In genomic region chr5:172664018-172664417, GRCh38 we compare ENCODE assay signal across 23 cellular contexts. TPM values are rescaled to one million over a fixed set of nuclear protein-coding genes. Genes with fewer than 3 reads are reported as not detected.
DNase-seq lines count a peak whose midpoint lies in the region; ATAC-seq, FAIRE-seq and TF ChIP-seq lines count a peak whose summit lies in the region.
"Had no signal": no experiment of that assay in that cellular context is flagged by ENCODE, and none has a peak within 500 bp of the region (broad histone marks: within the 10 kb centered on the region; RNA-seq: fewer than 3 reads in every experiment).

No MANE protein-coding gene starts in this region.

- TF ChIP-seq CTCF in heart right ventricle (IDR thresholded peaks at IDR 0.05) (no peak), endodermal cell (conservative IDR thresholded peaks at IDR 0.05) (peak; percentile 60), mesothelial cell of epicardium (IDR thresholded peaks at IDR 0.05; ENCODE audit: unreplicated experiment) (no peak), vagina (IDR thresholded peaks at IDR 0.05) (no peak), D721Med (IDR thresholded peaks at IDR 0.05; ENCODE audit: insufficient read depth, missing control alignments) (no peak)

- peak overlapping the region in 1 of 10 donors; percentile 11 for H3K4me3 ChIP-seq in heart right ventricle
- no peak overlapping the region for H3K4me3 ChIP-seq in endodermal cell (ENCODE audit: low read length)
- H3K4me3 ChIP-seq in vagina: no peak overlapping the region
- H3K4me3 ChIP-seq: body of pancreas, coronary artery, psoas muscle had no signal

- WGBS in heart right ventricle, 2 donors: 46 to 61% methylated on average over 5 of the region's 5 CpGs
- WGBS in endodermal cell (ENCODE audit: insufficient coverage in 1 of 2, insufficient read length in 1 of 2), 2 experiments: 67 to 71% methylated on average over 4 to 5 of the region's 5 CpGs

- H3K9me3 ChIP-seq in heart right ventricle: no peaks in the 10 kb centered on the region
- no peaks in the 10 kb centered on the region for H3K9me3 ChIP-seq in endodermal cell (ENCODE audit: control insufficient read depth, low read length)
- no peaks in the 10 kb centered on the region for H3K9me3 ChIP-seq in vagina
- H3K9me3 ChIP-seq: body of pancreas, psoas muscle had no signal

- DNase-seq in heart right ventricle (no peak), Right ventricle myocardium superior (no peak), endodermal cell (no peak), mesothelial cell of epicardium (ENCODE audit: low spot score in 2 of 2, unreplicated experiment in 2 of 2) (no peak), vagina (ENCODE audit: extremely low spot score in 2 of 2) (no peak), D721Med (ENCODE audit: insufficient read length, low spot score) (no peak)
- DNase-seq in activated CD8-positive, alpha-beta memory T cell treated with anti-CD3 and anti-CD28 coated beads, Interleukin-2, amount 10 ng/mL, durations not matched to agents 7 days and 5 days: no peak
- DNase-seq in effector memory CD8-positive, alpha-beta T cell: no peak
- DNase-seq: activated naive CD8-positive, alpha-beta T cell treated with anti-CD3 and anti-CD28 coated beads, Interleukin-2, amount 10 ng/mL, durations not matched to agents 7 days and 5 days; body of pancreas; C1 segment of cervical spinal cord; Karpas-422; NCI-H1105; NCI-H2081 treated with DMSO at 0.1 percent for 48 hours; NCI-H510A treated with DMSO at 0.1 percent for 48 hours; psoas muscle; RPMI8226; stimulated activated CD4-positive, alpha-beta T cell treated with anti-CD3 and anti-CD28 coated beads, Interleukin-12 subunit alpha, Interleukin-12 subunit beta, amount 100 ng/mL, for 4 hours had no signal

- H3K27me3 Mint-ChIP-seq in endodermal cell (ENCODE audit: insufficient read depth) (no peaks in the 10 kb centered on the region), mesothelial cell of epicardium (ENCODE audit: low read depth) (no peaks in the 10 kb centered on the region)
- no peaks in the 10 kb centered on the region for H3K27me3 Mint-ChIP-seq in activated CD8-positive, alpha-beta memory T cell treated with anti-CD3 and anti-CD28 coated beads, Interleukin-2, amount 10 ng/mL, durations not matched to agents 7 days and 5 days
- H3K27me3 Mint-ChIP-seq in effector memory CD8-positive, alpha-beta T cell: peaks cover 0 to 10% of the 10 kb centered on the region in 2 donors

- TF ChIP-seq POLR2A in vagina (IDR thresholded peaks at IDR 0.05): no peak

- H3K4me1 ChIP-seq in heart right ventricle (peaks cover 45 to 100% (median 86%) of the 10 kb centered on the region in 9 donors), endodermal cell (ENCODE audit: control insufficient read depth, insufficient read depth, low read length) (no peaks in the 10 kb centered on the region), vagina (peaks cover 39% of the 10 kb centered on the region)

- H3K36me3 ChIP-seq in heart right ventricle: peaks cover 0 to 36% (median 0%) of the 10 kb centered on the region in 9 donors
- H3K36me3 ChIP-seq in endodermal cell (ENCODE audit: control insufficient read depth, insufficient read depth, low read length): no peaks in the 10 kb centered on the region
- H3K36me3 ChIP-seq in vagina: no peaks in the 10 kb centered on the region

- H3K36me3 Mint-ChIP-seq in endodermal cell (ENCODE audit: low read depth) (no peaks in the 10 kb centered on the region), mesothelial cell of epicardium (no peaks in the 10 kb centered on the region)
- no peaks in the 10 kb centered on the region for H3K36me3 Mint-ChIP-seq in activated CD8-positive, alpha-beta memory T cell treated with anti-CD3 and anti-CD28 coated beads, Interleukin-2, amount 10 ng/mL, durations not matched to agents 7 days and 5 days
- H3K36me3 Mint-ChIP-seq in effector memory CD8-positive, alpha-beta T cell (ENCODE audit: insufficient read depth): no peaks in the 10 kb centered on the region
- H3K36me3 Mint-ChIP-seq: activated naive CD8-positive, alpha-beta T cell treated with anti-CD3 and anti-CD28 coated beads, Interleukin-2, amount 10 ng/mL, durations not matched to agents 7 days and 5 days had no signal

- H3K9me3 Mint-ChIP-seq in endodermal cell: no peaks in the 10 kb centered on the region
- H3K9me3 Mint-ChIP-seq in mesothelial cell of epicardium: no peaks in the 10 kb centered on the region
- no peaks in the 10 kb centered on the region for H3K9me3 Mint-ChIP-seq in activated CD8-positive, alpha-beta memory T cell treated with anti-CD3 and anti-CD28 coated beads, Interleukin-2, amount 10 ng/mL, durations not matched to agents 7 days and 5 days (ENCODE audit: low read depth)
- H3K9me3 Mint-ChIP-seq in effector memory CD8-positive, alpha-beta T cell: no peaks in the 10 kb centered on the region
- H3K9me3 Mint-ChIP-seq: activated naive CD8-positive, alpha-beta T cell treated with anti-CD3 and anti-CD28 coated beads, Interleukin-2, amount 10 ng/mL, durations not matched to agents 7 days and 5 days; activated T-helper 1 cell treated with anti-CD3 and anti-CD28 coated beads, Interleukin-12 subunit alpha, Interleukin-12 subunit beta, Interleukin-2, Interleukin-4 antibody, amounts not matched to agents 30 ng/mL and 10 ng/mL and 1 ng/mL, durations not matched to agents 14 hours and 24 hours and 36 hours; neural crest cell had no signal

- no peak for FAIRE-seq in D721Med (lab: Jason Lieb, UNC)
- FAIRE-seq: endothelial cell of umbilical vein, frontal cortex had no signal

- ATAC-seq in heart right ventricle (no peak), Right ventricle myocardium superior (ENCODE audit: poor library complexity) (no peak)
- ATAC-seq in activated CD8-positive, alpha-beta memory T cell treated with anti-CD3 and anti-CD28 coated beads, Interleukin-2, amount 10 ng/mL, durations not matched to agents 7 days and 5 days: no peak
- ATAC-seq in effector memory CD8-positive, alpha-beta T cell (replicated peaks): no peak
- ATAC-seq: body of pancreas, psoas muscle had no signal

- no peak overlapping the region for H3K4me3 Mint-ChIP-seq in endodermal cell
- H3K4me3 Mint-ChIP-seq in mesothelial cell of epicardium: no peak overlapping the region
- H3K4me3 Mint-ChIP-seq in activated CD8-positive, alpha-beta memory T cell treated with anti-CD3 and anti-CD28 coated beads, Interleukin-2, amount 10 ng/mL, durations not matched to agents 7 days and 5 days: no peak overlapping the region
- H3K4me3 Mint-ChIP-seq in effector memory CD8-positive, alpha-beta T cell: no peak overlapping the region
- H3K4me3 Mint-ChIP-seq: activated naive CD8-positive, alpha-beta T cell treated with anti-CD3 and anti-CD28 coated beads, Interleukin-2, amount 10 ng/mL, durations not matched to agents 7 days and 5 days; activated T-helper 1 cell treated with anti-CD3 and anti-CD28 coated beads, Interleukin-12 subunit alpha, Interleukin-12 subunit beta, Interleukin-2, Interleukin-4 antibody, amounts not matched to agents 30 ng/mL and 10 ng/mL and 1 ng/mL, durations not matched to agents 14 hours and 24 hours and 36 hours; neural crest cell had no signal

- H3K27me3 ChIP-seq in heart right ventricle: no peaks in the 10 kb centered on the region
- H3K27me3 ChIP-seq in endodermal cell (ENCODE audit: control insufficient read depth, insufficient read depth, low read length, poor library complexity, severe bottlenecking): no peaks in the 10 kb centered on the region
- H3K27me3 ChIP-seq in vagina: no peaks in the 10 kb centered on the region
- H3K27me3 ChIP-seq: body of pancreas had no signal

- peak overlapping the region in 9 of 10 donors; percentile 1 to 99 (median 54) for H3K27ac ChIP-seq in heart right ventricle
- H3K27ac ChIP-seq in endodermal cell (ENCODE audit: low read depth, low read length): no peak overlapping the region
- H3K27ac ChIP-seq in vagina: peak overlapping the region; percentile 7
- H3K27ac ChIP-seq: body of pancreas, coronary artery, psoas muscle had no signal

- intact Hi-C loops in heart right ventricle (cut with DNase I): loop anchor here in 2 of 10 donors (5.0 kb wide), 1 partner anchor 33 kb away; no protein-coding TSS in a partner anchor
- intact Hi-C loops in Right ventricle myocardium superior (cut with DNase I): no loop called here
- intact Hi-C loops in vagina (cut with DNase I): no loop called here

- peak overlapping the region; percentile 19 for H3K27ac Mint-ChIP-seq in endodermal cell
- peak overlapping the region; percentile 91 for H3K27ac Mint-ChIP-seq in mesothelial cell of epicardium
- no peak overlapping the region for H3K27ac Mint-ChIP-seq in activated CD8-positive, alpha-beta memory T cell treated with anti-CD3 and anti-CD28 coated beads, Interleukin-2, amount 10 ng/mL, durations not matched to agents 7 days and 5 days
- H3K27ac Mint-ChIP-seq in effector memory CD8-positive, alpha-beta T cell: no peak overlapping the region
- H3K27ac Mint-ChIP-seq: activated naive CD8-positive, alpha-beta T cell treated with anti-CD3 and anti-CD28 coated beads, Interleukin-2, amount 10 ng/mL, durations not matched to agents 7 days and 5 days; activated T-helper 1 cell treated with anti-CD3 and anti-CD28 coated beads, Interleukin-12 subunit alpha, Interleukin-12 subunit beta, Interleukin-2, Interleukin-4 antibody, amounts not matched to agents 30 ng/mL and 10 ng/mL and 1 ng/mL, durations not matched to agents 14 hours and 24 hours and 36 hours had no signal

- CTCF ChIA-PET in activated CD8-positive, alpha-beta memory T cell treated with anti-CD3 and anti-CD28 coated beads, Interleukin-2, amount 10 ng/mL, durations not matched to agents 7 days and 5 days (lab: Charles Lee): no interaction called here

- H3K4me1 Mint-ChIP-seq in endodermal cell (peaks cover 9% of the 10 kb centered on the region), mesothelial cell of epicardium (peaks cover 39% of the 10 kb centered on the region)
- no peaks in the 10 kb centered on the region for H3K4me1 Mint-ChIP-seq in activated CD8-positive, alpha-beta memory T cell treated with anti-CD3 and anti-CD28 coated beads, Interleukin-2, amount 10 ng/mL, durations not matched to agents 7 days and 5 days
- H3K4me1 Mint-ChIP-seq in effector memory CD8-positive, alpha-beta T cell (ENCODE audit: low read depth in 2 of 2): peaks cover 0 to 2% of the 10 kb centered on the region in 2 donors
- H3K4me1 Mint-ChIP-seq: activated naive CD8-positive, alpha-beta T cell treated with anti-CD3 and anti-CD28 coated beads, Interleukin-2, amount 10 ng/mL, durations not matched to agents 7 days and 5 days had no signal

- H3K9ac ChIP-seq in endodermal cell (ENCODE audit: extremely low read depth, low read length, poor library complexity, severe bottlenecking): no peak overlapping the region

RNA-seq across cellular contexts. Expression of gene NEURL1B, which starts 23.0 kb away (rescaled TPM):
- 10 to 100 TPM; 14.4 to 45.8 (median 21.6) TPM for total RNA-seq in heart right ventricle
- polyA plus RNA-seq in heart right ventricle: 10 to 100 TPM; 16.7 to 29.1 TPM
- total RNA-seq in Right ventricle myocardium superior: 28.8 TPM
- 1 to 10 TPM; 4.9 to 6.3 TPM for total RNA-seq in endodermal cell
- 10.1 TPM for polyA plus RNA-seq in endodermal cell (2013, experiment 1 of 2)
- polyA plus RNA-seq in endodermal cell (2013, experiment 2 of 2): 11.1 TPM
- total RNA-seq in mesothelial cell of epicardium: 10.9 to 11.8 TPM (median 11.7 TPM) in 3 replicates
- 30.9 TPM for total RNA-seq in vagina
- total RNA-seq in activated CD8-positive, alpha-beta memory T cell treated with anti-CD3 and anti-CD28 coated beads, Interleukin-2, amount 10 ng/mL, durations not matched to agents 7 days and 5 days: 1 to 10 TPM in 1 of 2 experiments, under 1 TPM in 1; 0.26 to 1.7 TPM

Comparison
In these comparisons a context has a peak if more than half of its experiments do, and no peak if none do; other contexts are left out.
1. H3K27ac Mint-ChIP-seq: peak in endodermal cell (single experiment) and mesothelial cell of epicardium (single experiment); none in activated CD8-positive, alpha-beta memory T cell treated with anti-CD3 and anti-CD28 coated beads, Interleukin-2, amount 10 ng/mL, durations not matched to agents 7 days and 5 days (single experiment) and effector memory CD8-positive, alpha-beta T cell (0 of 2).